In genomic region chr10:28633750-28634149, GRCh38 we compare ENCODE assay signal across 30 cellular contexts. TPM values are rescaled to one million over a fixed set of nuclear protein-coding genes. Genes with fewer than 3 reads are reported as not detected.
A peak's percentile ranks its signal among the peaks of the same experiment; 100 is the strongest.
DNase-seq lines count a peak whose midpoint lies in the region; ATAC-seq and TF ChIP-seq lines count a peak whose summit lies in the region.
"Had no signal": no experiment of that assay in that cellular context is flagged by ENCODE, and none has a peak within 500 bp of the region (broad histone marks: within the 10 kb centered on the region; RNA-seq: fewer than 3 reads in every experiment).

No MANE protein-coding gene starts in this region.

- TF ChIP-seq CTCF in tibial artery (IDR thresholded peaks at IDR 0.05): no peak

- H3K9me3 ChIP-seq in tibial artery: peaks cover 0 to 2% (median 0%) of the 10 kb centered on the region in 3 donors
- H3K9me3 ChIP-seq: body of pancreas had no signal

- POLR2A ChIA-PET in activated naive CD8-positive, alpha-beta T cell treated with anti-CD3 and anti-CD28 coated beads, Interleukin-2, amount 10 ng/mL, durations not matched to agents 7 days and 5 days (lab: Charles Lee): no interaction called here

- no peaks in the 10 kb centered on the region for H3K36me3 ChIP-seq in tibial artery
- H3K36me3 ChIP-seq: upper lobe of left lung had no signal

- H3K27me3 Mint-ChIP-seq in activated naive CD8-positive, alpha-beta T cell treated with anti-CD3 and anti-CD28 coated beads, Interleukin-2, amount 10 ng/mL, durations not matched to agents 7 days and 5 days: peaks cover 5% of the 10 kb centered on the region
- H3K27me3 Mint-ChIP-seq in activated naive CD8-positive, alpha-beta T cell treated with anti-CD3 and anti-CD28 coated beads for 36 hours: peaks cover 18% of the 10 kb centered on the region

- intact Hi-C loops in tibial artery (cut with DNase I; ENCODE audit: low total_unique reads): no loop called here

- no peaks in the 10 kb centered on the region for H3K4me1 ChIP-seq in tibial artery
- H3K4me1 ChIP-seq: body of pancreas, upper lobe of left lung had no signal

- no peak overlapping the region for H3K4me3 ChIP-seq in tibial artery
- H3K4me3 ChIP-seq: body of pancreas, GM12878, PC-9, upper lobe of left lung had no signal

- ATAC-seq in activated naive CD8-positive, alpha-beta T cell treated with anti-CD3 and anti-CD28 coated beads, Interleukin-2, amount 10 ng/mL, durations not matched to agents 7 days and 5 days (ENCODE audit: low read depth): no peak
- peak; percentile 60 for ATAC-seq in left lobe of liver
- no peak for ATAC-seq in GM18858 (IDR thresholded peaks at IDR 0.05; ENCODE audit: unreplicated experiment)
- no peak for ATAC-seq in GM21737 (IDR thresholded peaks at IDR 0.05; ENCODE audit: unreplicated experiment)
- ATAC-seq: body of pancreas; GM12878; left colon; SK-N-SH treated with all-trans-retinoic acid at 6 μM for 48 hours; stimulated activated memory B cell treated with anti-CD40 and anti-IgM and Interleukin-4, amounts not matched to agents 10 μg/mL and 1 μg/mL and 100 μg/mL, for 72 hours; T-helper 17 cell had no signal

- no peaks in the 10 kb centered on the region for H3K36me3 Mint-ChIP-seq in activated naive CD8-positive, alpha-beta T cell treated with anti-CD3 and anti-CD28 coated beads, Interleukin-2, amount 10 ng/mL, durations not matched to agents 7 days and 5 days
- H3K36me3 Mint-ChIP-seq in activated naive CD8-positive, alpha-beta T cell treated with anti-CD3 and anti-CD28 coated beads for 36 hours: no peaks in the 10 kb centered on the region
- H3K36me3 Mint-ChIP-seq: CD4-positive, CD25-positive, alpha-beta regulatory T cell; IgD-negative memory B cell; stimulated activated memory B cell treated with anti-CD40 and anti-IgM and Interleukin-4, amounts not matched to agents 10 μg/mL and 1 μg/mL and 100 μg/mL, for 72 hours had no signal

- no peaks in the 10 kb centered on the region for H3K4me1 Mint-ChIP-seq in activated naive CD8-positive, alpha-beta T cell treated with anti-CD3 and anti-CD28 coated beads, Interleukin-2, amount 10 ng/mL, durations not matched to agents 7 days and 5 days
- H3K4me1 Mint-ChIP-seq in activated naive CD8-positive, alpha-beta T cell treated with anti-CD3 and anti-CD28 coated beads for 36 hours: no peaks in the 10 kb centered on the region
- H3K4me1 Mint-ChIP-seq: IgD-negative memory B cell; stimulated activated memory B cell treated with anti-CD40 and anti-IgM and Interleukin-4, amounts not matched to agents 10 μg/mL and 1 μg/mL and 100 μg/mL, for 72 hours had no signal

- DNase-seq in activated naive CD8-positive, alpha-beta T cell treated with anti-CD3 and anti-CD28 coated beads, Interleukin-2, amount 10 ng/mL, durations not matched to agents 7 days and 5 days: no peak
- DNase-seq in activated naive CD8-positive, alpha-beta T cell treated with anti-CD3 and anti-CD28 coated beads for 36 hours: no peak
- DNase-seq in astrocyte of the hippocampus (ENCODE audit: low read depth, low spot score): peak; percentile 56
- DNase-seq in left lobe of liver (ENCODE audit: low spot score): no peak
- DNase-seq in tibial artery: no peak
- DNase-seq in hippocampal formation (lab: John Stamatoyannopoulos, UW): no peak
- DNase-seq: 8988T; activated CD4-positive, alpha-beta T cell treated with anti-CD3 and anti-CD28 coated beads, Interleukin-2, amount 50 U/mL, for 4 hours; activated T-cell treated with anti-CD3 and anti-CD28 coated beads, Interleukin-2, amount 50 U/mL, for 48 hours; AML-193; CD4-positive, CD25-positive, alpha-beta regulatory T cell; cerebellar nuclear complex; dermis blood vessel endothelial cell; HCEC 1CT; left colon; NCI-H1092; NCI-H187; NCI-H524 treated with DMSO at 0.1 percent for 48 hours; nephron progenitor cell; Right ventricle myocardium superior; T-helper 17 cell; upper lobe of left lung had no signal

- H3K4me3 Mint-ChIP-seq in activated naive CD8-positive, alpha-beta T cell treated with anti-CD3 and anti-CD28 coated beads, Interleukin-2, amount 10 ng/mL, durations not matched to agents 7 days and 5 days: no peak overlapping the region
- no peak overlapping the region for H3K4me3 Mint-ChIP-seq in activated naive CD8-positive, alpha-beta T cell treated with anti-CD3 and anti-CD28 coated beads for 36 hours
- H3K4me3 Mint-ChIP-seq: CD4-positive, CD25-positive, alpha-beta regulatory T cell; IgD-negative memory B cell; nephron progenitor cell; stimulated activated memory B cell treated with anti-CD40 and anti-IgM and Interleukin-4, amounts not matched to agents 10 μg/mL and 1 μg/mL and 100 μg/mL, for 72 hours; T-helper 17 cell had no signal

- peak overlapping the region; percentile 43 for H3K27ac Mint-ChIP-seq in activated naive CD8-positive, alpha-beta T cell treated with anti-CD3 and anti-CD28 coated beads, Interleukin-2, amount 10 ng/mL, durations not matched to agents 7 days and 5 days
- no peak overlapping the region for H3K27ac Mint-ChIP-seq in activated naive CD8-positive, alpha-beta T cell treated with anti-CD3 and anti-CD28 coated beads for 36 hours
- H3K27ac Mint-ChIP-seq: CD4-positive, CD25-positive, alpha-beta regulatory T cell; IgD-negative memory B cell; nephron progenitor cell; stimulated activated memory B cell treated with anti-CD40 and anti-IgM and Interleukin-4, amounts not matched to agents 10 μg/mL and 1 μg/mL and 100 μg/mL, for 72 hours; T-helper 17 cell had no signal

- H3K9me3 Mint-ChIP-seq in activated naive CD8-positive, alpha-beta T cell treated with anti-CD3 and anti-CD28 coated beads, Interleukin-2, amount 10 ng/mL, durations not matched to agents 7 days and 5 days: no peaks in the 10 kb centered on the region
- H3K9me3 Mint-ChIP-seq in activated naive CD8-positive, alpha-beta T cell treated with anti-CD3 and anti-CD28 coated beads for 36 hours: peaks cover 3% of the 10 kb centered on the region
- H3K9me3 Mint-ChIP-seq: nephron progenitor cell had no signal

- H3K27ac ChIP-seq in tibial artery: no peak overlapping the region
- H3K27ac ChIP-seq: body of pancreas, PC-9, upper lobe of left lung had no signal

- peaks cover 0 to 21% of the 10 kb centered on the region in 2 donors for H3K27me3 ChIP-seq in tibial artery
- H3K27me3 ChIP-seq: body of pancreas, upper lobe of left lung had no signal

RNA-seq across cellular contexts. Expression of gene BAMBI, which starts 43.6 kb away (rescaled TPM):
- under 1 TPM; 0.30 to 0.31 TPM for total RNA-seq in activated naive CD8-positive, alpha-beta T cell treated with anti-CD3 and anti-CD28 coated beads, Interleukin-2, amount 10 ng/mL, durations not matched to agents 7 days and 5 days
- total RNA-seq in activated naive CD8-positive, alpha-beta T cell treated with anti-CD3 and anti-CD28 coated beads for 36 hours: under 1 TPM; 0.44 to 0.68 TPM
- 7.7 TPM for total RNA-seq in left lobe of liver
